In the genomic region with DNA sequence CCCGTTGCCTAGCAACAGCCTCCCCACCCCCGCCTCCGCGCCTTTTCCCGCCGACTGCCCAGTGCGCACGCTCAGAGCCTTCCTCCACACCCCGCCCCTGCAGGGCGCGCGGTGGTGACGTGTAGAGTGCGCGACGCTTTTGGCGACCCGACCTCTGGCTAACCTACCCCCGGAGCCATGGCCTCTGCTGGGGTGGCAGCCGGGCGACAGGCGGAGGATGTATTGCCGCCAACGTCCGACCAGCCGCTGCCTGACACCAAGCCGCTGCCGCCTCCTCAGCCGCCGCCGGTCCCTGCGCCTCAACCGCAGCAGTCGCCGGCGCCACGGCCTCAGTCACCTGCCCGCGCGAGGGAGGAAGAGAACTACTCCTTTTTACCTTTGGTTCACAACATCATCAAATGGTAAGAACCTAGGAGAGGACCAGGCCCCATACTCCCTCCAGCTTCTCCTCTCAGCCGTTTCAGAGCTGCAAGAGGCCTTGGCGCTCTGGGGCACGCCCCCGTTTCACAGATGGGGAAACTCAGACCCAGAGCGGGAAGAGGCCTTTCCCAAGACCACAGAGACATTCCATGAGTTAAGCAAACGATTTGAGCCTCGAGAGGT, we compare ENCODE assay signal across 8 cellular contexts. TPM values are rescaled to one million over a fixed set of nuclear protein-coding genes. Genes with fewer than 3 reads are reported as not detected.
A peak's percentile ranks its signal among the peaks of the same experiment; 100 is the strongest.
DNase-seq lines count a peak whose midpoint lies in the region; ATAC-seq and TF ChIP-seq lines count a peak whose summit lies in the region.

TSS of gene MED9 (plus strand) at position 136 of the 603 bp plus-strand sequence. CDS start at position 178, 42 bp downstream.

- H3K9me3 ChIP-seq in right atrium auricular region (no peaks in the 10 kb centered on the region), psoas muscle (no peaks in the 10 kb centered on the region)

- intact Hi-C loops in psoas muscle (cut with DNase I) = loop anchor here in 1 of 2 donors (2.0 kb wide), 1 partner anchor 20 kb away; the partner anchor contains the start of gene RASD1

- H3K27ac ChIP-seq in right atrium auricular region = peak within 1 kb of the TSS; percentile 84 to 94
- peak within 1 kb of the TSS; percentile 87 for H3K27ac ChIP-seq in psoas muscle

- WGBS in psoas muscle, 3 donors = 0 to 1% (median 1%) methylated on average over 39 to 47 of the region's 47 CpGs

- H3K36me3 ChIP-seq in right atrium auricular region (no peaks in the 10 kb centered on the region), psoas muscle (ENCODE audit: insufficient read depth in 1 of 2, low read depth in 1 of 2) (peaks cover 0 to 14% of the 10 kb centered on the region in 2 donors)

- TF ChIP-seq CTCF in right atrium auricular region (IDR thresholded peaks at IDR 0.05) (no peak), psoas muscle (IDR thresholded peaks at IDR 0.05) (no peak)

- H3K27me3 Mint-ChIP-seq in T-helper 2 cell treated with Interferon-gamma antibody and Interleukin-4, amounts not matched to agents 5 μg/mL and 100 μg/mL, for 36 hours (ENCODE audit: low read depth) = peaks cover 12% of the 10 kb centered on the region

- peaks cover 20% of the 10 kb centered on the region for H3K4me1 Mint-ChIP-seq in T-helper 2 cell treated with Interferon-gamma antibody and Interleukin-4, amounts not matched to agents 5 μg/mL and 100 μg/mL, for 36 hours (ENCODE audit: low read depth)

- H3K27me3 ChIP-seq in right atrium auricular region (no peaks in the 10 kb centered on the region), psoas muscle (ENCODE audit: insufficient read depth in 3 of 3, low read length in 2 of 3) (peaks cover 0 to 3% (median 0%) of the 10 kb centered on the region in 3 donors)

- peak within 1 kb of the TSS; percentile 93 for H3K4me3 Mint-ChIP-seq in T-helper 2 cell treated with Interferon-gamma antibody and Interleukin-4, amounts not matched to agents 5 μg/mL and 100 μg/mL, for 36 hours

- H3K4me1 ChIP-seq in right atrium auricular region = peaks cover 0 to 43% of the 10 kb centered on the region in 2 donors
- peaks cover 32% of the 10 kb centered on the region for H3K4me1 ChIP-seq in psoas muscle

- peaks cover 12% of the 10 kb centered on the region for H3K36me3 Mint-ChIP-seq in T-helper 2 cell treated with Interferon-gamma antibody and Interleukin-4, amounts not matched to agents 5 μg/mL and 100 μg/mL, for 36 hours (ENCODE audit: low read depth)

- peak; percentile 64 to 80 for DNase-seq in NCI-H187 (lab: John Stamatoyannopoulos, UW)
- peak; percentile 92 for DNase-seq in T-helper 2 cell treated with Interferon-gamma antibody and Interleukin-4, amounts not matched to agents 5 μg/mL and 100 μg/mL, for 36 hours (ENCODE audit: low spot score)
- peak in 57 of 58 donors; percentile 50 to 91 (median 86) for DNase-seq in anterior cingulate cortex (lab: John Stamatoyannopoulos, UW)
- DNase-seq in right atrium auricular region (ENCODE audit: low spot score) = peak; percentile 93
- DNase-seq in psoas muscle = peak; percentile 94 to 97
- peak; percentile 93 for DNase-seq in ureter (ENCODE audit: low spot score)

- H3K9me3 Mint-ChIP-seq in T-helper 2 cell treated with Interferon-gamma antibody and Interleukin-4, amounts not matched to agents 5 μg/mL and 100 μg/mL, for 36 hours = no peaks in the 10 kb centered on the region

- peak; percentile 96 for ATAC-seq in HG02798 (IDR thresholded peaks at IDR 0.05; ENCODE audit: poor library complexity, unreplicated experiment)
- ATAC-seq in psoas muscle = peak; percentile 98 to 100 (median 100)

- H3K27ac Mint-ChIP-seq in T-helper 2 cell treated with Interferon-gamma antibody and Interleukin-4, amounts not matched to agents 5 μg/mL and 100 μg/mL, for 36 hours = peak within 1 kb of the TSS; percentile 89

- H3K4me3 ChIP-seq in GM08714 (ENCODE audit: low read length) (peak within 1 kb of the TSS; percentile 82), right atrium auricular region (peak within 1 kb of the TSS; percentile 66 to 96), psoas muscle (peak within 1 kb of the TSS; percentile 90)

RNA-seq across cellular contexts. Expression of gene MED9, which starts in this region (rescaled TPM):
- 10 to 100 TPM; 36.7 to 41.0 TPM for total RNA-seq in right atrium auricular region
- total RNA-seq in psoas muscle = 10 to 100 TPM; 12.4 to 29.6 (median 20.3) TPM
- polyA plus RNA-seq in psoas muscle = 10 to 100 TPM; 16.6 to 19.0 (median 18.3) TPM
- 19.1 TPM for total RNA-seq in ureter

Comparison
In these comparisons a context has a peak if more than half of its experiments do, and no peak if none do; other contexts are left out.
1. Peak in every context shown above with its lines: DNase-seq, ATAC-seq, H3K4me3 ChIP-seq and H3K27ac ChIP-seq.